Comparison of ENCODE assay signal across 8 cellular contexts in genomic region chr7:126856691-126857291, GRCh38.
DNase-seq lines count a peak whose midpoint lies in the region; ATAC-seq and TF ChIP-seq lines count a peak whose summit lies in the region.

No MANE protein-coding gene starts in this region.

- no peak overlapping the region for H3K4me3 ChIP-seq in GM12875 (ENCODE audit: low read depth, low read length)
- no peak overlapping the region for H3K4me3 ChIP-seq in fibroblast of mammary gland (ENCODE audit: control insufficient read depth, low read depth, low read length)
- H3K4me3 ChIP-seq in mesenchymal stem cell (ENCODE audit: insufficient read depth in 1 of 2, low read depth in 1 of 2, low read length in 2 of 2), result no peak overlapping the region
- H3K4me3 ChIP-seq in CD8-positive, alpha-beta memory T cell (ENCODE audit: low read length), result no peak overlapping the region

- no peak overlapping the region for H2BK120ac ChIP-seq in mesenchymal stem cell (ENCODE audit: low read depth, low read length)

- no peak overlapping the region for H4K8ac ChIP-seq in mesenchymal stem cell (ENCODE audit: low read length)

- peak; percentile 77 for ATAC-seq in GM21825 (IDR thresholded peaks at IDR 0.05; ENCODE audit: unreplicated experiment)

- H3K9me3 ChIP-seq in mesenchymal stem cell (ENCODE audit: control insufficient read depth, low read length), result no peaks in the 10 kb centered on the region
- H3K9me3 ChIP-seq in CD8-positive, alpha-beta memory T cell (ENCODE audit: low read length), result no peaks in the 10 kb centered on the region

- no peak overlapping the region for H3K14ac ChIP-seq in mesenchymal stem cell (ENCODE audit: low read length in 2 of 2)

- H3K4me1 ChIP-seq in mesenchymal stem cell (ENCODE audit: control insufficient read depth, insufficient read depth, low read depth, low read length), result no peaks in the 10 kb centered on the region
- no peaks in the 10 kb centered on the region for H3K4me1 ChIP-seq in CD8-positive, alpha-beta memory T cell (ENCODE audit: insufficient read depth, low read length)

- DNase-seq in NAMALWA (ENCODE audit: low spot score), result peak; percentile 53
- peak; percentile 2 for DNase-seq in fibroblast of mammary gland (ENCODE audit: low read depth)
- no peak for DNase-seq in activated T-helper 1 cell treated with anti-CD3 and anti-CD28 coated beads, Interleukin-12 subunit alpha, Interleukin-12 subunit beta, Interleukin-2, Interleukin-4 antibody, amounts not matched to agents 30 ng/mL and 10 ng/mL and 1 ng/mL, durations not matched to agents 14 hours and 24 hours and 36 hours (ENCODE audit: low spot score)
- no peak for DNase-seq in mesenchymal stem cell
- no peak for DNase-seq in NOMO-1 (lab: John Stamatoyannopoulos, UW; ENCODE audit: unreplicated experiment in 2 of 2)
- DNase-seq in CD8-positive, alpha-beta memory T cell, result no peak

- CTCF ChIA-PET in CD8-positive, alpha-beta memory T cell (lab: Charles Lee), result no interaction called here

- no peak overlapping the region for H2AFZ ChIP-seq in mesenchymal stem cell (ENCODE audit: low read depth, low read length)

- intact Hi-C loops in activated T-helper 1 cell treated with anti-CD3 and anti-CD28 coated beads, Interleukin-12 subunit alpha, Interleukin-12 subunit beta, Interleukin-2, Interleukin-4 antibody, amounts not matched to agents 30 ng/mL and 10 ng/mL and 1 ng/mL, durations not matched to agents 14 hours and 24 hours and 36 hours (cut with micrococcal nuclease), result no loop called here

- 14% methylated on average over 1 of the region's 2 CpGs for WGBS in mesenchymal stem cell

- no peaks in the 10 kb centered on the region for H3K79me1 ChIP-seq in mesenchymal stem cell (replicated peaks; ENCODE audit: low read length, poor library complexity, severe bottlenecking)

- H3K4ac ChIP-seq in mesenchymal stem cell (ENCODE audit: low read depth in 1 of 2, low read length in 2 of 2), result no peak overlapping the region

- H3K18ac ChIP-seq in mesenchymal stem cell (ENCODE audit: low read depth in 1 of 2, low read length in 2 of 2), result no peak overlapping the region

- no peak overlapping the region for H2BK15ac ChIP-seq in mesenchymal stem cell (ENCODE audit: low read depth, poor library complexity, severe bottlenecking)

- TF ChIP-seq CTCF in GM12875 (IDR thresholded peaks at IDR 0.05; ENCODE audit: borderline replicate concordance, insufficient read depth, low read depth, low read length), result peak; percentile 55; the same call in 1 of the 2 replicates
- TF ChIP-seq CTCF in fibroblast of mammary gland (conservative IDR thresholded peaks at IDR 0.05; ENCODE audit: control insufficient read depth, insufficient read depth, low read depth, low read length), result peak; percentile 46

- no peaks in the 10 kb centered on the region for H3K4me1 Mint-ChIP-seq in activated T-helper 1 cell treated with anti-CD3 and anti-CD28 coated beads, Interleukin-12 subunit alpha, Interleukin-12 subunit beta, Interleukin-2, Interleukin-4 antibody, amounts not matched to agents 30 ng/mL and 10 ng/mL and 1 ng/mL, durations not matched to agents 14 hours and 24 hours and 36 hours (ENCODE audit: low read depth)
- no peaks in the 10 kb centered on the region for H3K4me1 Mint-ChIP-seq in CD8-positive, alpha-beta memory T cell

- H3K27me3 Mint-ChIP-seq in activated T-helper 1 cell treated with anti-CD3 and anti-CD28 coated beads, Interleukin-12 subunit alpha, Interleukin-12 subunit beta, Interleukin-2, Interleukin-4 antibody, amounts not matched to agents 30 ng/mL and 10 ng/mL and 1 ng/mL, durations not matched to agents 14 hours and 24 hours and 36 hours (ENCODE audit: insufficient read depth), result no peaks in the 10 kb centered on the region
- peaks cover 0 to 4% of the 10 kb centered on the region in 2 donors for H3K27me3 Mint-ChIP-seq in CD8-positive, alpha-beta memory T cell

- no peaks in the 10 kb centered on the region for H3K9me3 Mint-ChIP-seq in activated T-helper 1 cell treated with anti-CD3 and anti-CD28 coated beads, Interleukin-12 subunit alpha, Interleukin-12 subunit beta, Interleukin-2, Interleukin-4 antibody, amounts not matched to agents 30 ng/mL and 10 ng/mL and 1 ng/mL, durations not matched to agents 14 hours and 24 hours and 36 hours
- peaks cover 0 to 2% (median 0%) of the 10 kb centered on the region in 5 donors for H3K9me3 Mint-ChIP-seq in CD8-positive, alpha-beta memory T cell

- H4K91ac ChIP-seq in mesenchymal stem cell (ENCODE audit: low read length), result no peak overlapping the region

- H3K27ac ChIP-seq in mesenchymal stem cell (ENCODE audit: low read length, poor library complexity, severe bottlenecking), result no peak overlapping the region
- no peak overlapping the region for H3K27ac ChIP-seq in CD8-positive, alpha-beta memory T cell (ENCODE audit: low read depth, low read length)

- no peak overlapping the region for H2AK5ac ChIP-seq in mesenchymal stem cell (ENCODE audit: low read length, severe bottlenecking)

- H3K27ac Mint-ChIP-seq in activated T-helper 1 cell treated with anti-CD3 and anti-CD28 coated beads, Interleukin-12 subunit alpha, Interleukin-12 subunit beta, Interleukin-2, Interleukin-4 antibody, amounts not matched to agents 30 ng/mL and 10 ng/mL and 1 ng/mL, durations not matched to agents 14 hours and 24 hours and 36 hours, result no peak overlapping the region
- no peak overlapping the region for H3K27ac Mint-ChIP-seq in CD8-positive, alpha-beta memory T cell

- no peak overlapping the region for H3K9ac ChIP-seq in mesenchymal stem cell (ENCODE audit: low read length)

- no peaks in the 10 kb centered on the region for H3K27me3 ChIP-seq in mesenchymal stem cell (ENCODE audit: control insufficient read depth in 1 of 2, insufficient read depth in 1 of 2, low read length in 2 of 2)
- no peaks in the 10 kb centered on the region for H3K27me3 ChIP-seq in CD8-positive, alpha-beta memory T cell (ENCODE audit: insufficient read depth, low read length, poor library complexity, severe bottlenecking)

- no peak overlapping the region for H3K4me2 ChIP-seq in mesenchymal stem cell (ENCODE audit: low read length, poor library complexity, severe bottlenecking)

- H3K23ac ChIP-seq in mesenchymal stem cell (ENCODE audit: low read length in 2 of 2), result no peak overlapping the region

- no peak overlapping the region for H2BK12ac ChIP-seq in mesenchymal stem cell (ENCODE audit: low read length in 2 of 2)

- no peak overlapping the region for H3K4me3 Mint-ChIP-seq in activated T-helper 1 cell treated with anti-CD3 and anti-CD28 coated beads, Interleukin-12 subunit alpha, Interleukin-12 subunit beta, Interleukin-2, Interleukin-4 antibody, amounts not matched to agents 30 ng/mL and 10 ng/mL and 1 ng/mL, durations not matched to agents 14 hours and 24 hours and 36 hours
- H3K4me3 Mint-ChIP-seq in CD8-positive, alpha-beta memory T cell, result no peak overlapping the region

- no peaks in the 10 kb centered on the region for H3K36me3 ChIP-seq in mesenchymal stem cell (ENCODE audit: control insufficient read depth in 1 of 2, insufficient read depth in 2 of 2, low read depth in 1 of 2, low read length in 2 of 2)
- no peaks in the 10 kb centered on the region for H3K36me3 ChIP-seq in CD8-positive, alpha-beta memory T cell (ENCODE audit: insufficient read depth, low read length)

- no peaks in the 10 kb centered on the region for H3K36me3 Mint-ChIP-seq in activated T-helper 1 cell treated with anti-CD3 and anti-CD28 coated beads, Interleukin-12 subunit alpha, Interleukin-12 subunit beta, Interleukin-2, Interleukin-4 antibody, amounts not matched to agents 30 ng/mL and 10 ng/mL and 1 ng/mL, durations not matched to agents 14 hours and 24 hours and 36 hours (ENCODE audit: low read depth)
- H3K36me3 Mint-ChIP-seq in CD8-positive, alpha-beta memory T cell, result no peaks in the 10 kb centered on the region

- POLR2A ChIA-PET in CD8-positive, alpha-beta memory T cell (lab: Charles Lee), result no interaction called here

- no peak overlapping the region for H2BK5ac ChIP-seq in mesenchymal stem cell (ENCODE audit: low read depth, low read length, poor library complexity, severe bottlenecking)

Comparison
In these comparisons a context has a peak if more than half of its experiments do, and no peak if none do; other contexts are left out.
1. DNase-seq: peak in NAMALWA (single experiment) and fibroblast of mammary gland (single experiment); none in activated T-helper 1 cell treated with anti-CD3 and anti-CD28 coated beads, Interleukin-12 subunit alpha, Interleukin-12 subunit beta, Interleukin-2, Interleukin-4 antibody, amounts not matched to agents 30 ng/mL and 10 ng/mL and 1 ng/mL, durations not matched to agents 14 hours and 24 hours and 36 hours (single experiment), mesenchymal stem cell (single experiment), NOMO-1 (0 of 2) and CD8-positive, alpha-beta memory T cell (0 of 5).